ENCODE assay signal across 12 cellular contexts in genomic region chr7:150447966-150448788, GRCh38. TPM values are rescaled to one million over a fixed set of nuclear protein-coding genes. Genes with fewer than 3 reads are reported as not detected.
DNase-seq lines count a peak whose midpoint lies in the region; ATAC-seq and TF ChIP-seq lines count a peak whose summit lies in the region.
"Had no signal": no experiment of that assay in that cellular context is flagged by ENCODE, and none has a peak within 500 bp of the region (broad histone marks: within the 10 kb centered on the region; RNA-seq: fewer than 3 reads in every experiment).

No MANE protein-coding gene starts in this region.

- H3K27me3 Mint-ChIP-seq in GM23338 (ENCODE audit: insufficient read depth, low read depth, poor library complexity) = peaks cover 24% of the 10 kb centered on the region
- H3K27me3 Mint-ChIP-seq in T-helper 17 cell = no peaks in the 10 kb centered on the region
- H3K27me3 Mint-ChIP-seq in naive thymus-derived CD8-positive, alpha-beta T cell = no peaks in the 10 kb centered on the region

- H4K20me1 ChIP-seq in GM23338 (replicated peaks; ENCODE audit: insufficient read depth) = no peaks in the 10 kb centered on the region; the same call in 1 of the 2 replicates
- no peaks in the 10 kb centered on the region for H4K20me1 ChIP-seq in PC-9 (ENCODE audit: insufficient read depth)

- CTCF ChIA-PET in PC-9 (lab: Charles Lee) = no interaction called here

- H3K4me1 ChIP-seq in GM23338 (ENCODE audit: insufficient read depth) = peaks cover 4% of the 10 kb centered on the region
- no peaks in the 10 kb centered on the region for H3K4me1 ChIP-seq in PC-9 (replicated peaks; ENCODE audit: insufficient read depth)
- H3K4me1 ChIP-seq in gastroesophageal sphincter = peaks cover 0 to 10% (median 0%) of the 10 kb centered on the region in 3 donors

- DNase-seq in DMS53 (lab: John Stamatoyannopoulos, UW) (peak; percentile 39), DMS53 treated with DMSO at 0.1 percent for 48 hours (lab: John Stamatoyannopoulos, UW; ENCODE audit: unreplicated experiment) (no peak), GM23338 (ENCODE audit: low spot score) (no peak), T-helper 17 cell (no peak), PC-9 (no peak)
- DNase-seq in naive thymus-derived CD8-positive, alpha-beta T cell = no peak
- DNase-seq in stimulated activated CD4-positive, alpha-beta T cell treated with anti-CD3 and anti-CD28 coated beads, Interleukin-12 subunit alpha, Interleukin-12 subunit beta, amount 100 ng/mL, for 4 hours = no peak
- DNase-seq: cortex of kidney had no signal

- H3K9me2 ChIP-seq in GM23338 (ENCODE audit: insufficient read depth) (no peaks in the 10 kb centered on the region), PC-9 (ENCODE audit: insufficient read depth) (no peaks in the 10 kb centered on the region)

- H3F3A ChIP-seq in GM23338 (replicated peaks; ENCODE audit: low read depth) (no peaks in the 10 kb centered on the region; the same call in 1 of the 2 replicates), PC-9 (ENCODE audit: insufficient read depth, low read depth) (no peaks in the 10 kb centered on the region)

- POLR2A ChIA-PET in naive thymus-derived CD8-positive, alpha-beta T cell (lab: Charles Lee) = interaction anchor here (0.7 to 9.9 kb wide), 25 partner anchors 34 to 308 kb away, joined by 3 to 812 read pairs (median 13); partner anchors contain the start of genes GIMAP1, GIMAP2, GIMAP4 and GIMAP5
- POLR2A ChIA-PET in PC-9 (lab: Charles Lee; ENCODE audit: unreplicated experiment) = no interaction called here

- H3K79me2 ChIP-seq in GM23338 (replicated peaks; ENCODE audit: insufficient read depth) (no peaks in the 10 kb centered on the region), PC-9 (ENCODE audit: low read depth) (no peaks in the 10 kb centered on the region)

- peaks cover 19% of the 10 kb centered on the region for H3K4me1 Mint-ChIP-seq in GM23338
- H3K4me1 Mint-ChIP-seq in T-helper 17 cell = peaks cover 49% of the 10 kb centered on the region
- H3K4me1 Mint-ChIP-seq in naive thymus-derived CD8-positive, alpha-beta T cell = peaks cover 37 to 61% (median 48%) of the 10 kb centered on the region in 4 donors

- H3K4me3 ChIP-seq in GM23338 (no peak overlapping the region), PC-9 (no peak overlapping the region), gastroesophageal sphincter (no peak overlapping the region)
- H3K4me3 ChIP-seq: lung had no signal

- H2AFZ ChIP-seq in GM23338 (peak overlapping the region; percentile 48), PC-9 (no peak overlapping the region)

- H3K27me3 ChIP-seq in GM23338 (ENCODE audit: insufficient read depth) = peaks cover 17% of the 10 kb centered on the region
- peaks cover 80% of the 10 kb centered on the region for H3K27me3 ChIP-seq in PC-9 (ENCODE audit: insufficient read depth, low read depth)
- peaks cover 35% of the 10 kb centered on the region for H3K27me3 ChIP-seq in gastroesophageal sphincter

- H3K4me3 Mint-ChIP-seq in GM23338 (no peak overlapping the region), T-helper 17 cell (peak overlapping the region; percentile 100)
- H3K4me3 Mint-ChIP-seq in naive thymus-derived CD8-positive, alpha-beta T cell = peak overlapping the region; percentile 95 to 100 (median 99)

- BruUV-seq in PC-9 (replicated peaks; lab: Mats Ljungman, UMichigan) = no TSS peak

- intact Hi-C loops in PC-9 (cut with micrococcal nuclease; ENCODE audit: unreplicated experiment) = loop anchor here (5.0 to 10.0 kb wide), 4 partner anchors 309 to 857 kb away; no protein-coding TSS in a partner anchor

- TF ChIP-seq CTCF in GM23338 (conservative IDR thresholded peaks at IDR 0.05; ENCODE audit: low read depth in 2 of 2) (no peak), PC-9 (conservative IDR thresholded peaks at IDR 0.05) (no peak), gastroesophageal sphincter (IDR thresholded peaks at IDR 0.05) (no peak)

- H3K27ac Mint-ChIP-seq in GM23338 (no peak overlapping the region), T-helper 17 cell (peak overlapping the region; percentile 100)
- peak overlapping the region; percentile 91 to 99 (median 97) for H3K27ac Mint-ChIP-seq in naive thymus-derived CD8-positive, alpha-beta T cell

- H3K27ac ChIP-seq in GM23338 (ENCODE audit: low read depth) = no peak overlapping the region
- no peak overlapping the region for H3K27ac ChIP-seq in PC-9
- H3K27ac ChIP-seq in gastroesophageal sphincter = no peak overlapping the region
- H3K27ac ChIP-seq: 22Rv1 had no signal

- WGBS in gastroesophageal sphincter (ENCODE audit: low coverage in 1 of 2), 2 donors = 71 to 74% methylated on average over 18 to 32 of the region's 32 CpGs

- no peaks in the 10 kb centered on the region for H3K36me3 ChIP-seq in GM23338 (ENCODE audit: insufficient read depth)
- H3K36me3 ChIP-seq in PC-9 (ENCODE audit: low read depth) = no peaks in the 10 kb centered on the region
- no peaks in the 10 kb centered on the region for H3K36me3 ChIP-seq in gastroesophageal sphincter

- H3K36me3 Mint-ChIP-seq in GM23338 (ENCODE audit: low read depth) (peaks cover 3% of the 10 kb centered on the region; the same call in 1 of the 3 replicates), T-helper 17 cell (ENCODE audit: low read depth) (peaks cover 11% of the 10 kb centered on the region)
- peaks cover under 1 to 6% (median 5%) of the 10 kb centered on the region in 3 donors for H3K36me3 Mint-ChIP-seq in naive thymus-derived CD8-positive, alpha-beta T cell

- TF ChIP-seq POLR2A in gastroesophageal sphincter (IDR thresholded peaks at IDR 0.05) = no peak

- no peak overlapping the region for H3K4me2 ChIP-seq in GM23338
- no peak overlapping the region for H3K4me2 ChIP-seq in PC-9

- peak; percentile 31 for ATAC-seq in GM23338
- ATAC-seq in T-helper 17 cell = peak; percentile 11
- ATAC-seq in naive thymus-derived CD8-positive, alpha-beta T cell = no peak
- ATAC-seq in gastroesophageal sphincter = no peak

- H3K9me3 ChIP-seq in T-helper 17 cell (ENCODE audit: control insufficient read depth, low read length, poor library complexity, severe bottlenecking) (no peaks in the 10 kb centered on the region), PC-9 (ENCODE audit: insufficient read depth, low read depth) (no peaks in the 10 kb centered on the region), gastroesophageal sphincter (no peaks in the 10 kb centered on the region)

- TF ChIP-seq EP300 in gastroesophageal sphincter (IDR thresholded peaks at IDR 0.05) = no peak

- no peaks in the 10 kb centered on the region for H3K9me3 Mint-ChIP-seq in GM23338
- no peaks in the 10 kb centered on the region for H3K9me3 Mint-ChIP-seq in naive thymus-derived CD8-positive, alpha-beta T cell

TF ChIP-seq in GM23338, 12 proteins besides CTCF, POLR2A, EP300 and RAD21 (continues in another document):
- no peak for TF ChIP-seq ZNF114 (CRISPR knock-in tag; IDR thresholded peaks at IDR 0.05)
- no peak for TF ChIP-seq JUNB (IDR thresholded peaks at IDR 0.05; ENCODE audit: unreplicated experiment)
- TF ChIP-seq POLR2AphosphoS5 (IDR thresholded peaks at IDR 0.05; ENCODE audit: low read depth) = no peak
- TF ChIP-seq EZH2 (IDR thresholded peaks at IDR 0.05; ENCODE audit: low read depth, unreplicated experiment) = no peak

RNA-seq across cellular contexts. Expression of gene GIMAP8, which starts 2.3 kb away (rescaled TPM):
- total RNA-seq in GM23338 (2014; rRNA removed; shearing (Covaris generic)) = not detected in 2 replicates
- 0.06 TPM in 1 of 2 replicates, not detected in the other for polyA plus RNA-seq in GM23338 (2016; fragmentation: Nextera tagmentation; extraction: Ambion mirVana)
- total RNA-seq in T-helper 17 cell = 10 to 100 TPM in 1 of 2 donors, 1 to 10 TPM in 1; 8.1 to 12.0 TPM
- 10 to 100 TPM; 66.8 to 68.0 TPM for total RNA-seq in naive thymus-derived CD8-positive, alpha-beta T cell
- 10 to 100 TPM; 18.9 to 38.9 (median 25.9) TPM for polyA plus RNA-seq in naive thymus-derived CD8-positive, alpha-beta T cell
- not detected in 2 replicates for total RNA-seq in PC-9 (2021)
- 10 to 100 TPM in 3 of 4 donors, 1 to 10 TPM in 1; 6.1 to 19.1 (median 12.5) TPM for total RNA-seq in gastroesophageal sphincter
- total RNA-seq: M059J had no signal

Comparison
In these comparisons a context has a peak if more than half of its experiments do, and no peak if none do; other contexts are left out.
1. ATAC-seq: peak in GM23338 (single experiment) and T-helper 17 cell (single experiment); none in naive thymus-derived CD8-positive, alpha-beta T cell (0 of 2) and gastroesophageal sphincter (single experiment).